Comparison of ENCODE assay signal across 8 cellular contexts in genomic region chr19:13029893-13030292, GRCh38. TPM values are rescaled to one million over a fixed set of nuclear protein-coding genes. Genes with fewer than 3 reads are reported as not detected.
DNase-seq lines count a peak whose midpoint lies in the region; ATAC-seq and TF ChIP-seq lines count a peak whose summit lies in the region.

No MANE protein-coding gene starts in this region.

- no peak overlapping the region for H3K27ac Mint-ChIP-seq in natural killer cell treated with Interleukin-12 subunit alpha and Interleukin-12 subunit beta and Interleukin-15 and Interleukin-18, amount 100 ng/mL, for 72 hours

- intact Hi-C loops in dorsolateral prefrontal cortex (cut with DNase I) (loop anchor here (2.0 to 10.0 kb wide), 3 partner anchors 33 to 65 kb away; partner anchors contain the start of gene NFIX (in 1 of the 2)), psoas muscle (cut with DNase I) (loop anchor here in 1 of 2 donors (5.0 kb wide), 2 partner anchors 32 to 33 kb away; partner anchors contain the start of gene NFIX)

- CTCF ChIA-PET in GM10248 (lab: Yijun Ruan, JAX): interaction anchor here (0.7 to 8.6 kb wide), 14 partner anchors 8 to 64 kb away, joined by 3 to 98 read pairs (median 8); no protein-coding TSS in a partner anchor

- H3K9me3 ChIP-seq in psoas muscle: no peaks in the 10 kb centered on the region

- H3K27me3 ChIP-seq in dorsolateral prefrontal cortex (no peaks in the 10 kb centered on the region), psoas muscle (ENCODE audit: insufficient read depth in 3 of 3, low read length in 2 of 3) (no peaks in the 10 kb centered on the region)

- H3K4me3 ChIP-seq in NB4 (ENCODE audit: low read depth, low read length) (no peak overlapping the region), dorsolateral prefrontal cortex (peak overlapping the region; percentile 18 to 83 (median 67)), psoas muscle (peak overlapping the region; percentile 32)

- peaks cover 0 to 17% of the 10 kb centered on the region in 2 donors for H3K36me3 ChIP-seq in psoas muscle (ENCODE audit: insufficient read depth in 1 of 2, low read depth in 1 of 2)

- no peak overlapping the region for H3K4me3 Mint-ChIP-seq in natural killer cell treated with Interleukin-12 subunit alpha and Interleukin-12 subunit beta and Interleukin-15 and Interleukin-18, amount 100 ng/mL, for 72 hours

- POLR2A ChIA-PET in GM10248 (lab: Yijun Ruan, JAX): no interaction called here

- no peaks in the 10 kb centered on the region for H3K9me3 Mint-ChIP-seq in natural killer cell treated with Interleukin-12 subunit alpha and Interleukin-12 subunit beta and Interleukin-15 and Interleukin-18, amount 100 ng/mL, for 72 hours

- H3K4me1 Mint-ChIP-seq in natural killer cell treated with Interleukin-12 subunit alpha and Interleukin-12 subunit beta and Interleukin-15 and Interleukin-18, amount 100 ng/mL, for 72 hours (ENCODE audit: low read depth in 2 of 2): peaks cover 6 to 10% of the 10 kb centered on the region in 2 donors

- no peak for TF ChIP-seq POLR2A in NB4 (IDR thresholded peaks at IDR 0.05; ENCODE audit: extremely low read depth, insufficient read length)

- no peak for DNase-seq in GM10248 (ENCODE audit: extremely low spot score)
- DNase-seq in NB4 (ENCODE audit: low read depth): peak; percentile 31
- peak in 9 of 10 donors; percentile 71 to 86 (median 78) for DNase-seq in dorsolateral prefrontal cortex
- peak; percentile 53 to 76 for DNase-seq in psoas muscle
- no peak for DNase-seq in natural killer cell treated with Interleukin-12 subunit alpha and Interleukin-12 subunit beta and Interleukin-15 and Interleukin-18, amount 100 ng/mL, for 72 hours (ENCODE audit: low spot score)
- no peak for DNase-seq in NCI-H2029 treated with DMSO at 0.1 percent for 48 hours (lab: John Stamatoyannopoulos, UW)

- peaks cover 21 to 28% of the 10 kb centered on the region in 2 donors for H3K27me3 Mint-ChIP-seq in natural killer cell treated with Interleukin-12 subunit alpha and Interleukin-12 subunit beta and Interleukin-15 and Interleukin-18, amount 100 ng/mL, for 72 hours

- WGBS in psoas muscle, 3 donors: 29 to 45% (median 42%) methylated on average over 10 of the region's 10 CpGs

- H3K36me3 Mint-ChIP-seq in natural killer cell treated with Interleukin-12 subunit alpha and Interleukin-12 subunit beta and Interleukin-15 and Interleukin-18, amount 100 ng/mL, for 72 hours: no peaks in the 10 kb centered on the region

- peaks cover 96% of the 10 kb centered on the region for H3K4me1 ChIP-seq in psoas muscle

- H3K27ac ChIP-seq in dorsolateral prefrontal cortex: peak overlapping the region; percentile 93 to 100 (median 99)
- H3K27ac ChIP-seq in psoas muscle: peak overlapping the region; percentile 99

- peak; percentile 61 for TF ChIP-seq CTCF in GM10248 (IDR thresholded peaks at IDR 0.05; ENCODE audit: control extremely low read depth, extremely low read depth, low read depth, missing control alignments)
- peak; percentile 53 for TF ChIP-seq CTCF in NB4 (IDR thresholded peaks at IDR 0.05; ENCODE audit: low read depth, low read length)
- peak; percentile 25 to 90 (median 73) for TF ChIP-seq CTCF in dorsolateral prefrontal cortex (IDR thresholded peaks at IDR 0.05 in 54 of 56, conservative IDR thresholded peaks at IDR 0.05 in 2 of 56; ENCODE audit: low read depth in 1 of 56, partially characterized antibody in 56 of 56)
- TF ChIP-seq CTCF in psoas muscle (IDR thresholded peaks at IDR 0.05): peak; percentile 63

- ATAC-seq in psoas muscle (peak; percentile 26 to 50 (median 32)), HG03175 (IDR thresholded peaks at IDR 0.05; ENCODE audit: unreplicated experiment) (no peak), GM21447 (IDR thresholded peaks at IDR 0.05; ENCODE audit: unreplicated experiment) (no peak)
- no peak for ATAC-seq in natural killer cell treated with Interleukin-12 subunit alpha and Interleukin-12 subunit beta and Interleukin-15 and Interleukin-18, amount 100 ng/mL, for 72 hours

RNA-seq across cellular contexts. Expression of gene NFIX, which starts 34.6 kb away (rescaled TPM):
- total RNA-seq in dorsolateral prefrontal cortex (100 to 1,000 TPM; 219 to 402 (median 309) TPM), psoas muscle (100 to 1,000 TPM; 220 to 347 (median 268) TPM)
- polyA plus RNA-seq in psoas muscle: 100 to 1,000 TPM in 1 of 3 donors, 10 to 100 TPM in 2; 22.2 to 158 (median 43.8) TPM
- under 1 TPM; 0.31 to 0.89 TPM for total RNA-seq in natural killer cell treated with Interleukin-12 subunit alpha and Interleukin-12 subunit beta and Interleukin-15 and Interleukin-18, amount 100 ng/mL, for 72 hours

Comparison
In these comparisons a context has a peak if more than half of its experiments do, and no peak if none do; other contexts are left out.
1. DNase-seq: peak in NB4 (single experiment), dorsolateral prefrontal cortex (9 of 10) and psoas muscle (2 of 2); none in GM10248 (single experiment), natural killer cell treated with Interleukin-12 subunit alpha and Interleukin-12 subunit beta and Interleukin-15 and Interleukin-18, amount 100 ng/mL, for 72 hours (single experiment) and NCI-H2029 treated with DMSO at 0.1 percent for 48 hours (single experiment).
2. ATAC-seq: peak in psoas muscle (4 of 4); none in HG03175 (single experiment), natural killer cell treated with Interleukin-12 subunit alpha and Interleukin-12 subunit beta and Interleukin-15 and Interleukin-18, amount 100 ng/mL, for 72 hours (0 of 2) and GM21447 (single experiment).
3. RNA of gene NFIX, which starts 34.6 kb away (total RNA-seq): 219 to 402 TPM in dorsolateral prefrontal cortex and 220 to 347 TPM in psoas muscle; 0.31 to 0.89 TPM in natural killer cell treated with Interleukin-12 subunit alpha and Interleukin-12 subunit beta and Interleukin-15 and Interleukin-18, amount 100 ng/mL, for 72 hours; every median in the first group is over 100 times any median in the second.
4. Peak in every context shown above with its lines, with median percentiles within 50 percentile points of each other: CTCF ChIP-seq.